Comparison of ENCODE assay signal across 12 cellular contexts in genomic region chr17:36920032-36921000, GRCh38. TPM values are rescaled to one million over a fixed set of nuclear protein-coding genes. Genes with fewer than 3 reads are reported as not detected.
DNase-seq lines count a peak whose midpoint lies in the region; ATAC-seq and FAIRE-seq lines count a peak whose summit lies in the region.
"Had no signal": no experiment of that assay in that cellular context is flagged by ENCODE, and none has a peak within 500 bp of the region (broad histone marks: within the 10 kb centered on the region; RNA-seq: fewer than 3 reads in every experiment).

No MANE protein-coding gene starts in this region.

- H3K27ac Mint-ChIP-seq in activated T-cell treated with anti-CD3 and anti-CD28 coated beads, Interleukin-2, amount 50 U/mL, for 72 hours, result no peak overlapping the region

- no peak for FAIRE-seq in urothelium cell line (lab: Jason Lieb, UNC)

- H3K4me1 Mint-ChIP-seq in activated T-cell treated with anti-CD3 and anti-CD28 coated beads, Interleukin-2, amount 50 U/mL, for 72 hours (ENCODE audit: low read depth), result peaks cover 39% of the 10 kb centered on the region

- peak; percentile 41 to 44 for ATAC-seq in activated T-cell treated with anti-CD3 and anti-CD28 coated beads, Interleukin-2, amount 50 U/mL, for 72 hours (replicated peaks in 1 of 2)
- ATAC-seq in GM21515 (IDR thresholded peaks at IDR 0.05; ENCODE audit: unreplicated experiment), result no peak

- no peaks in the 10 kb centered on the region for H3K36me3 Mint-ChIP-seq in activated T-cell treated with anti-CD3 and anti-CD28 coated beads, Interleukin-2, amount 50 U/mL, for 72 hours (ENCODE audit: insufficient read depth in 2 of 2)

- peak; percentile 35 for DNase-seq in stimulated activated CD4-positive, alpha-beta T cell treated with anti-CD3 and anti-CD28 coated beads, Interleukin-4, amount 100 ng/mL, for 24 hours
- DNase-seq in stimulated activated CD4-positive, alpha-beta T cell treated with anti-CD3 and anti-CD28 coated beads, Interleukin-4, amount 100 ng/mL, for 4 hours, result no peak
- peak; percentile 25 to 31 for DNase-seq in activated T-cell treated with anti-CD3 and anti-CD28 coated beads, Interleukin-2, amount 50 U/mL, for 72 hours
- DNase-seq in islet precursor cell (peak; percentile 95), urothelium cell line (ENCODE audit: low spot score) (peak; percentile 80), RKO (ENCODE audit: low spot score) (no peak), iPS-NIHi7 (ENCODE audit: extremely low spot score) (no peak)
- DNase-seq: C1 segment of cervical spinal cord, Karpas-422, NCI-H510A, sigmoid colon had no signal

- peaks cover 44% of the 10 kb centered on the region for H3K27me3 Mint-ChIP-seq in activated T-cell treated with anti-CD3 and anti-CD28 coated beads, Interleukin-2, amount 50 U/mL, for 72 hours (ENCODE audit: low read depth)

- no peaks in the 10 kb centered on the region for H3K9me3 Mint-ChIP-seq in activated T-cell treated with anti-CD3 and anti-CD28 coated beads, Interleukin-2, amount 50 U/mL, for 72 hours

- H3K4me3 Mint-ChIP-seq in activated T-cell treated with anti-CD3 and anti-CD28 coated beads, Interleukin-2, amount 50 U/mL, for 72 hours, result peak overlapping the region; percentile 54 to 77

RNA-seq across cellular contexts. Expression of gene LHX1, which starts 17.0 kb away (rescaled TPM):
- total RNA-seq in activated T-cell treated with anti-CD3 and anti-CD28 coated beads, Interleukin-2, amount 50 U/mL, for 72 hours, result under 1 TPM; 0.32 to 0.34 TPM
- total RNA-seq: sigmoid colon had no signal

RNA-seq across cellular contexts. Expression of gene AATF, which starts 28.4 kb away (rescaled TPM):
- total RNA-seq in activated T-cell treated with anti-CD3 and anti-CD28 coated beads, Interleukin-2, amount 50 U/mL, for 72 hours, result 10 to 100 TPM; 85.1 to 91.9 TPM

Comparison
In these comparisons a context has a peak if more than half of its experiments do, and no peak if none do; other contexts are left out.
1. DNase-seq: peak in stimulated activated CD4-positive, alpha-beta T cell treated with anti-CD3 and anti-CD28 coated beads, Interleukin-4, amount 100 ng/mL, for 24 hours (single experiment), activated T-cell treated with anti-CD3 and anti-CD28 coated beads, Interleukin-2, amount 50 U/mL, for 72 hours (2 of 2), islet precursor cell (single experiment) and urothelium cell line (single experiment); none in stimulated activated CD4-positive, alpha-beta T cell treated with anti-CD3 and anti-CD28 coated beads, Interleukin-4, amount 100 ng/mL, for 4 hours (0 of 2), RKO (single experiment) and iPS-NIHi7 (single experiment).